In genomic region chr5:98103807-98104206, GRCh38 we compare ENCODE assay signal across 24 cellular contexts.
"Had no signal": no experiment of that assay in that cellular context is flagged by ENCODE, and none has a peak within 500 bp of the region (broad histone marks: within the 10 kb centered on the region; RNA-seq: fewer than 3 reads in every experiment).

No MANE protein-coding gene starts in this region.

- H3K36me3 ChIP-seq: colonic mucosa, esophagus squamous epithelium, gastrocnemius medialis, heart right ventricle, left lung, lower lobe of right lung had no signal

- H3K27me3 ChIP-seq: colonic mucosa, esophagus squamous epithelium, gastrocnemius medialis, heart right ventricle, left lung had no signal

- DNase-seq: colonic mucosa; cortex of kidney; effector CD4-positive, alpha-beta T cell; effector memory CD8-positive, alpha-beta T cell; endodermal cell; erythroblast; esophagus squamous epithelium; foreskin fibroblast; foreskin melanocyte; gastrocnemius medialis; glutamatergic neuron; head of caudate nucleus; heart right ventricle; hippocampal formation; left cardiac atrium; left lung; left ventricle myocardium superior; lower lobe of right lung; mesenchymal stem cell; mucosa of descending colon; naive B cell; naive thymus-derived CD8-positive, alpha-beta T cell had no signal

- H3K9me3 ChIP-seq: colonic mucosa, esophagus squamous epithelium, gastrocnemius medialis, heart right ventricle, left lung, lower lobe of right lung, mucosa of descending colon had no signal

- H3K4me3 ChIP-seq: colonic mucosa, esophagus squamous epithelium, gastrocnemius medialis, heart right ventricle, left lung, lower lobe of right lung, mucosa of descending colon had no signal

- H3K27ac ChIP-seq: colonic mucosa, epithelial cell of prostate, esophagus squamous epithelium, gastrocnemius medialis, heart right ventricle, left lung, lower lobe of right lung had no signal

- H3K4me1 ChIP-seq: colonic mucosa, esophagus squamous epithelium, gastrocnemius medialis, heart right ventricle, left lung, lower lobe of right lung had no signal

- ATAC-seq: effector memory CD8-positive, alpha-beta T cell; esophagus mucosa; gastrocnemius medialis; heart right ventricle; left cardiac atrium; left lung; left ventricle myocardium superior; lower lobe of right lung; mucosa of descending colon; naive thymus-derived CD8-positive, alpha-beta T cell had no signal
